ENCODE assay signal across 1 cellular context in the genomic region with DNA sequence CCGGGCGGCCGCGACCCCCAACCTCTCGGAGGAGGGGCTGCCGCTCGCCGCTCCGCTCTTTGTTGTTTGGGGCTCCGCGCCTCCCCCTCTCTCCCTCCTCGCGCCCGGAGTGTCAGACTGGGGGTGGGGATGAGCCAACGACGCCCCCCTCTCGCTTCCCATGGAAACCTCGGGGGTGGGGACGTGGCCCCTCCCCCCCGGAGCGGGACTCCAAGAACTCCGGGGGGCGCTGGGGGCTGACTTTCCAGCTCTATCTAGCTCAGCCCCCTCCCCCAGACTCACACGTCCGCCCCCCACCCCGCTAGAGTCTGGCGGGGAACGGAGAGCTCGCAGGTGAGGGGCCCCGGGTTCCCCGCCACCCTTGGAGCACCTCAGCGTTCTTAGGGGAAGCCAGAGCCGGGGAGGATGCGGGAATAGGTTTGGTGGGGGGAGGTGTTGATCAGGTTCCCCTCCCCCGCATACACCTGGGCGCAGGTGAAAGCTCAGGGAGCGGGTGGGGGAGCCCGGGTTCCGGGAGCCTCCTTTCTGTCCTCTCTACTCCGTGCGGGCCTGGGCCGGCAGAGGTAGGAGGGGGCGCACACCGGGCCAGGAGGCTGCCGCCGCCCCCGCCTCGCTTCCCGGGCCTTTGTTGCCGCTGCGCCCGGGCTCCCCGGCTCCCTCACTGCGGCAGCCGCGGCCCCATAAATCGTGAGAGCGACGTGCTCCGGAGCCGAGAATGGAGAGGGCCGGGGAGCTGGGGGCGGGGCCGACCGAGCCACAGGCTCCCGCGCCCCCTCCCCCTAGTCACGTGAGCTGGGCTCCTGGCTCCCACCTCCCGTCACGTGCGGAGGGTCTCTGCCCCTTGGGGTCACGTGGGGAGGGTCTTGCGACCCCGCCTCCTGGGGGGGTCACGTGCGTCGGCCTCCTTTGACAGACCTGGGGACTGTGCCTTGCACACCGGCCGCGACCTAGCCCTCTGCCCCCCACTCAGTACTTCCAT.
TF ChIP-seq lines count a peak whose summit lies in the region.

No MANE protein-coding gene starts in this region.

TF ChIP-seq in HepG2, 621 proteins besides CTCF, POLR2A, EP300 and RAD21 (continues in another document):
- TF ChIP-seq BHLHE40 (IDR thresholded peaks at IDR 0.05; ENCODE audit: low read length) (peak; percentile 94), MAX (IDR thresholded peaks at IDR 0.05) (peak; percentile 41; the same call in 1 of the 2 replicates), ZNF749 (CRISPR knock-in tag; IDR thresholded peaks at IDR 0.05; ENCODE audit: borderline replicate concordance) (no peak), ZNF776 (CRISPR knock-in tag; IDR thresholded peaks at IDR 0.05) (0 out of 2 replicates have a peak, but pooled peaks have one; percentile 31), SP5 (CRISPR knock-in tag; IDR thresholded peaks at IDR 0.05; ENCODE audit: borderline replicate concordance, low read depth) (peak; percentile 28; the same call in 1 of the 2 replicates), SOX6 (IDR thresholded peaks at IDR 0.05) (no peak), SOX6 (CRISPR knock-in tag; IDR thresholded peaks at IDR 0.05) (0 out of 2 replicates have a peak, but pooled peaks have one; percentile 26), ATF7-NPFF (CRISPR knock-in tag; IDR thresholded peaks at IDR 0.05; ENCODE audit: low read depth) (0 out of 2 replicates have a peak, but pooled peaks have one; percentile 42), KDM5B (CRISPR knock-in tag; IDR thresholded peaks at IDR 0.05; ENCODE audit: borderline replicate concordance) (peak; percentile 63), TFDP1 (CRISPR knock-in tag; IDR thresholded peaks at IDR 0.05; ENCODE audit: borderline replicate concordance) (0 out of 2 replicates have a peak, but pooled peaks have one; percentile 22), HOXA3 (CRISPR knock-in tag; IDR thresholded peaks at IDR 0.05) (peak; percentile 12; the same call in 1 of the 2 replicates), ZNF878 (CRISPR knock-in tag; IDR thresholded peaks at IDR 0.05) (peak; percentile 22; the same call in 1 of the 2 replicates), MNT (IDR thresholded peaks at IDR 0.05) (peak; percentile 80), ARNT2 (CRISPR knock-in tag; IDR thresholded peaks at IDR 0.05; ENCODE audit: low read depth) (peak; percentile 53; the same call in 1 of the 2 replicates), MTA1 (CRISPR knock-in tag; IDR thresholded peaks at IDR 0.05; ENCODE audit: borderline replicate concordance) (peak; percentile 55; the same call in 1 of the 2 replicates), RAD51 (IDR thresholded peaks at IDR 0.05; ENCODE audit: borderline replicate concordance) (peak; percentile 46), ZNF607 (CRISPR knock-in tag; IDR thresholded peaks at IDR 0.05; ENCODE audit: borderline replicate concordance) (no peak), ZNF335 (CRISPR knock-in tag; IDR thresholded peaks at IDR 0.05) (no peak), SAFB2 (CRISPR knock-in tag; IDR thresholded peaks at IDR 0.05; ENCODE audit: borderline replicate concordance, low read depth) (no peak), USF2 (IDR thresholded peaks at IDR 0.05; ENCODE audit: low read depth, low read length) (peak; percentile 87), USF2 (CRISPR knock-in tag; IDR thresholded peaks at IDR 0.05; ENCODE audit: borderline replicate concordance) (peak; percentile 86; the same call in 1 of the 2 replicates), ZFP91 (CRISPR knock-in tag; IDR thresholded peaks at IDR 0.05; ENCODE audit: borderline replicate concordance) (0 out of 2 replicates have a peak, but pooled peaks have one; percentile 20), SAP130 (CRISPR knock-in tag; IDR thresholded peaks at IDR 0.05; ENCODE audit: low read depth) (peak; percentile 19; the same call in 1 of the 2 replicates), TFE3 (CRISPR knock-in tag; IDR thresholded peaks at IDR 0.05) (0 out of 2 replicates have a peak, but pooled peaks have one; percentile 42), HNRNPLL (IDR thresholded peaks at IDR 0.05; ENCODE audit: low read depth, low read length, poor library complexity, severe bottlenecking) (peak; percentile 45), KDM4B (CRISPR knock-in tag; IDR thresholded peaks at IDR 0.05) (0 out of 2 replicates have a peak, but pooled peaks have one; percentile 24), SP1 (IDR thresholded peaks at IDR 0.05) (no peak), SP1 (CRISPR knock-in tag; IDR thresholded peaks at IDR 0.05) (no peak), PATZ1 (CRISPR knock-in tag; IDR thresholded peaks at IDR 0.05) (peak; percentile 58; the same call in 1 of the 2 replicates), ARID5B (CRISPR knock-in tag; IDR thresholded peaks at IDR 0.05) (peak; percentile 34; the same call in 1 of the 2 replicates), JUND (CRISPR knock-in tag; IDR thresholded peaks at IDR 0.05) (no peak), ARNTL (CRISPR knock-in tag; IDR thresholded peaks at IDR 0.05) (peak; percentile 88), MLLT10 (CRISPR knock-in tag; IDR thresholded peaks at IDR 0.05) (no peak)
- TF ChIP-seq, protein P1, sequence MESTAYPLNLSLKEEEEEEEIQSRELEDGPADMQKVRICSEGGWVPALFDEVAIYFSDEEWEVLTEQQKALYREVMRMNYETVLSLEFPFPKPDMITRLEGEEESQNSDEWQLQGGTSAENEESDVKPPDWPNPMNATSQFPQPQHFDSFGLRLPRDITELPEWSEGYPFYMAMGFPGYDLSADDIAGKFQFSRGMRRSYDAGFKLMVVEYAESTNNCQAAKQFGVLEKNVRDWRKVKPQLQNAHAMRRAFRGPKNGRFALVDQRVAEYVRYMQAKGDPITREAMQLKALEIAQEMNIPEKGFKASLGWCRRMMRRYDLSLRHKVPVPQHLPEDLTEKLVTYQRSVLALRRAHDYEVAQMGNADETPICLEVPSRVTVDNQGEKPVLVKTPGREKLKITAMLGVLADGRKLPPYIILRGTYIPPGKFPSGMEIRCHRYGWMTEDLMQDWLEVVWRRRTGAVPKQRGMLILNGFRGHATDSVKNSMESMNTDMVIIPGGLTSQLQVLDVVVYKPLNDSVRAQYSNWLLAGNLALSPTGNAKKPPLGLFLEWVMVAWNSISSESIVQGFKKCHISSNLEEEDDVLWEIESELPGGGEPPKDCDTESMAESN (CRISPR knock-in tag; conservative IDR thresholded peaks at IDR 0.05), result 0 out of 2 replicates have a peak, but pooled peaks have one; percentile 43
- TF ChIP-seq, protein P2, sequence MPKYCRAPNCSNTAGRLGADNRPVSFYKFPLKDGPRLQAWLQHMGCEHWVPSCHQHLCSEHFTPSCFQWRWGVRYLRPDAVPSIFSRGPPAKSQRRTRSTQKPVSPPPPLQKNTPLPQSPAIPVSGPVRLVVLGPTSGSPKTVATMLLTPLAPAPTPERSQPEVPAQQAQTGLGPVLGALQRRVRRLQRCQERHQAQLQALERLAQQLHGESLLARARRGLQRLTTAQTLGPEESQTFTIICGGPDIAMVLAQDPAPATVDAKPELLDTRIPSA (CRISPR knock-in tag; IDR thresholded peaks at IDR 0.05; ENCODE audit: borderline replicate concordance), result peak; percentile 95
